In genomic region chr3:31968927-31969418, GRCh38 we compare ENCODE assay signal across 9 cellular contexts. TPM values are rescaled to one million over a fixed set of nuclear protein-coding genes. Genes with fewer than 3 reads are reported as not detected.
DNase-seq lines count a peak whose midpoint lies in the region; ATAC-seq and TF ChIP-seq lines count a peak whose summit lies in the region.
"Had no signal": no experiment of that assay in that cellular context is flagged by ENCODE, and none has a peak within 500 bp of the region (broad histone marks: within the 10 kb centered on the region; RNA-seq: fewer than 3 reads in every experiment).

No MANE protein-coding gene starts in this region.

- H4K20me1 ChIP-seq in IMR-90 (ENCODE audit: insufficient read depth, low read length), result peaks cover 4% of the 10 kb centered on the region; the same call in 1 of the 2 replicates

- H3K4me3 Mint-ChIP-seq in T-cell, result no peak overlapping the region

- peaks cover 0 to 2% (median 0%) of the 10 kb centered on the region in 3 donors for H3K4me1 Mint-ChIP-seq in T-cell

- no peak overlapping the region for H2AK9ac ChIP-seq in IMR-90 (replicated peaks; ENCODE audit: low read depth, low read length, poor library complexity)

- peak overlapping the region; percentile 22; the same call in 2 of the 3 replicates for H2BK15ac ChIP-seq in IMR-90 (ENCODE audit: low read depth, low read length)

- WGBS in IMR-90 (ENCODE audit: extremely low coverage in 2 of 2, insufficient read length in 1 of 2), 2 experiments, result no CpG with 5 or more reads among the region's 6 CpGs
- 52 to 100% methylated on average over 1 to 4 of the region's 6 CpGs for WGBS in mesodermal cell (ENCODE audit: insufficient coverage in 2 of 2), 2 experiments

- H3K9me3 ChIP-seq in IMR-90 (ENCODE audit: control insufficient read depth, insufficient read depth, low read length) (no peaks in the 10 kb centered on the region), mesodermal cell (ENCODE audit: control insufficient read depth, low read length) (no peaks in the 10 kb centered on the region)

- H4K91ac ChIP-seq in IMR-90 (ENCODE audit: insufficient read depth, low read depth, low read length), result peak overlapping the region; percentile 88

- H2BK120ac ChIP-seq in IMR-90 (ENCODE audit: low read depth, low read length), result peak overlapping the region; percentile 94

- H3K23ac ChIP-seq in IMR-90 (ENCODE audit: low read depth, low read length), result peak overlapping the region; percentile 36; the same call in 1 of the 2 replicates

- H3K36me3 ChIP-seq in IMR-90 (ENCODE audit: control insufficient read depth, insufficient read depth, low read length) (no peaks in the 10 kb centered on the region), mesodermal cell (ENCODE audit: control insufficient read depth, insufficient read depth, low read length) (no peaks in the 10 kb centered on the region)

- H3K14ac ChIP-seq in IMR-90 (replicated peaks; ENCODE audit: low read depth, low read length), result peak overlapping the region; percentile 58

- peak overlapping the region; percentile 71 for H3K56ac ChIP-seq in IMR-90 (ENCODE audit: extremely low read depth, insufficient read depth, low read length)

- H3K36me3 Mint-ChIP-seq in T-cell, result no peaks in the 10 kb centered on the region

- H3K9me3 Mint-ChIP-seq in T-cell, result no peaks in the 10 kb centered on the region

- H2BK5ac ChIP-seq in IMR-90 (ENCODE audit: low read depth, low read length, poor library complexity, severe bottlenecking), result peak overlapping the region; percentile 97

- CTCF ChIA-PET in IMR-90 (lab: Yijun Ruan, JAX) (no interaction called here), T-cell (lab: Charles Lee) (interaction anchor here in 1 of 2 donors (0.7 kb wide), 1 partner anchor 163 kb away, joined by 4 read pairs; no protein-coding TSS in a partner anchor)

- peaks cover 7% of the 10 kb centered on the region for H3K9me1 ChIP-seq in IMR-90 (ENCODE audit: insufficient read depth, low read length)

- H3K27ac ChIP-seq in IMR-90 (ENCODE audit: insufficient read depth, low read length), result peak overlapping the region; percentile 89
- peak overlapping the region; percentile 96 for H3K27ac ChIP-seq in mesodermal cell (ENCODE audit: low read depth, low read length, severe bottlenecking)

- peak overlapping the region; percentile 76 for H3K4me2 ChIP-seq in IMR-90 (ENCODE audit: low read depth, low read length)

- peak overlapping the region; percentile 90 for H2BK20ac ChIP-seq in IMR-90 (ENCODE audit: low read depth, low read length)

- H2AFZ ChIP-seq in IMR-90 (replicated peaks; ENCODE audit: low read length, poor library complexity), result peak overlapping the region; percentile 61

- DNase-seq in 8988T (peak; percentile 31), IMR-90 (peak; percentile 93), dermis blood vessel endothelial cell (peak; percentile 56), T-cell (no peak), GM13976 (ENCODE audit: low spot score) (no peak), pons (ENCODE audit: low spot score) (no peak)
- DNase-seq: NCI-H345 had no signal

- peaks cover 3 to 8% of the 10 kb centered on the region in 2 donors for H3K27me3 Mint-ChIP-seq in T-cell

- H3K9ac ChIP-seq in IMR-90 (ENCODE audit: low read depth, low read length), result peak overlapping the region; percentile 33; the same call in 1 of the 2 replicates

- H3K79me1 ChIP-seq in IMR-90 (ENCODE audit: low read depth in 1 of 2, low read length in 2 of 2), result peaks cover 15 to 32% of the 10 kb centered on the region in 2 experiments; a peak in 3 of 4 replicates

- H3K4me3 ChIP-seq in IMR-90 (ENCODE audit: insufficient read depth, low read depth, low read length) (no peak overlapping the region), mesodermal cell (ENCODE audit: extremely low read depth, insufficient read depth, low read length, poor library complexity, severe bottlenecking) (no peak overlapping the region)

- intact Hi-C loops in IMR-90 (cut with micrococcal nuclease), result loop anchor here (1.0 kb wide), 2 partner anchors 12 to 437 kb away; partner anchors contain the start of genes OSBPL10, STT3B and ZNF860

- H4K5ac ChIP-seq in IMR-90 (ENCODE audit: low read depth, low read length), result peak overlapping the region; percentile 28

- TF ChIP-seq CTCF in IMR-90 (conservative IDR thresholded peaks at IDR 0.05; ENCODE audit: low read depth, low read length) (no peak), GM13976 (IDR thresholded peaks at IDR 0.05; ENCODE audit: borderline replicate concordance, control extremely low read depth, extremely low read depth, insufficient read depth, missing control alignments) (no peak)

- TF ChIP-seq RAD21 in IMR-90 (IDR thresholded peaks at IDR 0.05; ENCODE audit: low read length), result no peak

- peak overlapping the region; percentile 80 for H3K4ac ChIP-seq in IMR-90 (ENCODE audit: low read depth, low read length)

- dilution Hi-C loops in IMR-90 (cut with HindIII; ENCODE audit: low sequenced_read_pairs, unreplicated experiment), result no loop called here

- in situ Hi-C loops in IMR-90 (cut with MboI; ENCODE audit: low sequenced_read_pairs), result no loop called here
- in situ Hi-C loops in GM13976 (cut with MboI; ENCODE audit: low sequenced_read_pairs, unreplicated experiment), result no loop called here

- BruUV-seq in IMR-90 (replicated peaks; lab: Mats Ljungman, UMichigan), result no TSS peak

- peak overlapping the region; percentile 8 to 77; a peak in 3 of 4 replicates for H4K8ac ChIP-seq in IMR-90 (ENCODE audit: low read depth in 2 of 2, low read length in 2 of 2)

- H3K4me1 ChIP-seq in IMR-90 (ENCODE audit: control insufficient read depth, insufficient read depth, low read length) (peaks cover 10% of the 10 kb centered on the region), mesodermal cell (ENCODE audit: control insufficient read depth, insufficient read depth, low read length, poor library complexity, severe bottlenecking) (peaks cover 40% of the 10 kb centered on the region)

- no peak overlapping the region for H3K27ac Mint-ChIP-seq in T-cell

- POLR2A ChIA-PET in IMR-90 (lab: Charles Lee; ENCODE audit: unreplicated experiment), result no interaction called here
- POLR2A ChIA-PET in T-cell (lab: Charles Lee), result no interaction called here

- no peak for TF ChIP-seq POLR2A in IMR-90 (IDR thresholded peaks at IDR 0.05; ENCODE audit: low read depth, low read length)

- H2AK5ac ChIP-seq in IMR-90 (ENCODE audit: low read depth, low read length), result peak overlapping the region; percentile 90; the same call in 1 of the 2 replicates

- no peaks in the 10 kb centered on the region for H3K27me3 ChIP-seq in IMR-90 (ENCODE audit: control insufficient read depth, insufficient read depth, low read length)

- ATAC-seq in IMR-90 (ENCODE audit: low read depth) (peak; percentile 91), T-cell (replicated peaks in 1 of 4) (no peak), HG03135 (IDR thresholded peaks at IDR 0.05; ENCODE audit: unreplicated experiment) (no peak)

- H3K18ac ChIP-seq in IMR-90 (ENCODE audit: low read depth, low read length), result peak overlapping the region; percentile 45

TF ChIP-seq in IMR-90, 13 proteins besides CTCF, POLR2A, EP300 and RAD21:
- TF ChIP-seq RCOR1 (IDR thresholded peaks at IDR 0.05; ENCODE audit: insufficient replicate concordance, low read length) (peak; percentile 15), FOS (IDR thresholded peaks at IDR 0.05; ENCODE audit: low read depth, low read length) (peak; percentile 73), MAZ (IDR thresholded peaks at IDR 0.05; ENCODE audit: borderline replicate concordance, low read depth, low read length) (no peak), RFX5 (IDR thresholded peaks at IDR 0.05; ENCODE audit: low read depth, low read length) (no peak), NFE2L2 (IDR thresholded peaks at IDR 0.05; ENCODE audit: low read depth, low read length) (no peak), BHLHE40 (IDR thresholded peaks at IDR 0.05; ENCODE audit: low read depth, low read length) (peak; percentile 49), MXI1 (IDR thresholded peaks at IDR 0.05; ENCODE audit: borderline replicate concordance, low read depth, low read length) (no peak), CHD1 (IDR thresholded peaks at IDR 0.05; ENCODE audit: low read depth, low read length) (no peak), CEBPB (IDR thresholded peaks at IDR 0.05; ENCODE audit: low read depth, low read length) (no peak)
TF ChIP-seq in IMR-90: peak in this region for 3.

RNA-seq across cellular contexts. Expression of gene OSBPL10, which starts 12.1 kb away (rescaled TPM):
- total RNA-seq in IMR-90 (2012; rRNA removed), result 7.2 and 9.5 TPM in 2 replicates
- 8.0 and 10.1 TPM in 2 replicates for polyA plus RNA-seq in IMR-90 (2012; rRNA removed)
- 2.9 and 5.3 TPM in 2 replicates for polyA plus RNA-seq in IMR-90 (2012; cell fraction: cytosol; rRNA removed)
- polyA plus RNA-seq in IMR-90 (2012; cell fraction: nucleus; rRNA removed; ENCODE audit: low replicate concordance), result 8.0 and 8.7 TPM in 2 replicates
- total RNA-seq in dermis blood vessel endothelial cell, result 27.7 and 36.4 TPM in 2 replicates
- polyA plus RNA-seq in mesodermal cell (2013, experiment 1 of 2), result 21.0 TPM
- polyA plus RNA-seq in mesodermal cell (2013, experiment 2 of 2), result 17.5 TPM
- total RNA-seq in T-cell, result 10 to 100 TPM in 1 of 5 donors, 1 to 10 TPM in 3, under 1 TPM in 1; 0.77 to 10.4 (median 2.1) TPM

RNA-seq across cellular contexts. Expression of gene ZNF860, which starts 12.6 kb away (rescaled TPM):
- total RNA-seq in IMR-90 (2012; rRNA removed) (0.18 and 0.56 TPM in 2 replicates), dermis blood vessel endothelial cell (2.2 and 3.4 TPM in 2 replicates), T-cell (1 to 10 TPM in 1 of 5 donors, under 1 TPM in 2, not detected in 2; 0.25 to 1.3 (median 0.99) TPM)
- 0.07 and 0.26 TPM in 2 replicates for polyA plus RNA-seq in IMR-90 (2012; rRNA removed)
- 0.03 and 0.12 TPM in 2 replicates for polyA plus RNA-seq in IMR-90 (2012; cell fraction: cytosol; rRNA removed)
- 0.11 and 0.40 TPM in 2 replicates for polyA plus RNA-seq in IMR-90 (2012; cell fraction: nucleus; rRNA removed; ENCODE audit: low replicate concordance)
- 0.33 TPM for polyA plus RNA-seq in mesodermal cell (2013, experiment 1 of 2)
- polyA plus RNA-seq in mesodermal cell (2013, experiment 2 of 2), result 0.20 TPM

Comparison
In these comparisons a context has a peak if more than half of its experiments do, and no peak if none do; other contexts are left out.
1. DNase-seq: peak in 8988T (single experiment), IMR-90 (single experiment) and dermis blood vessel endothelial cell (single experiment); none in T-cell (0 of 34), GM13976 (single experiment) and pons (single experiment).